Comparison of ENCODE assay signal across 13 cellular contexts in genomic region chr5:43336159-43336558, GRCh38. TPM values are rescaled to one million over a fixed set of nuclear protein-coding genes. Genes with fewer than 3 reads are reported as not detected.
DNase-seq lines count a peak whose midpoint lies in the region; ATAC-seq and TF ChIP-seq lines count a peak whose summit lies in the region.
"Had no signal": no experiment of that assay in that cellular context is flagged by ENCODE, and none has a peak within 500 bp of the region (broad histone marks: within the 10 kb centered on the region; RNA-seq: fewer than 3 reads in every experiment).

No MANE protein-coding gene starts in this region.

- no peak overlapping the region for H3K4me3 ChIP-seq in mucosa of descending colon

- H3K36me3 ChIP-seq in mucosa of descending colon (ENCODE audit: low read depth) = no peaks in the 10 kb centered on the region

- peaks cover 17% of the 10 kb centered on the region for H3K9me3 ChIP-seq in mucosa of descending colon

- intact Hi-C loops in mucosa of descending colon (cut with DNase I, micrococcal nuclease) = no loop called here

- H3K36me3 Mint-ChIP-seq in activated naive CD4-positive, alpha-beta T cell treated with anti-CD3 and anti-CD28 coated beads, Interleukin-2, amount 50 U/mL, for 72 hours = peaks cover 45 to 53% of the 10 kb centered on the region in 2 donors

- peak; percentile 94 to 99 for ATAC-seq in activated naive CD4-positive, alpha-beta T cell treated with anti-CD3 and anti-CD28 coated beads, Interleukin-2, amount 50 U/mL, for 72 hours
- peak; percentile 18 for ATAC-seq in mucosa of descending colon
- ATAC-seq: effector memory CD8-positive, alpha-beta T cell had no signal

- H3K9me3 Mint-ChIP-seq in activated naive CD4-positive, alpha-beta T cell treated with anti-CD3 and anti-CD28 coated beads, Interleukin-2, amount 50 U/mL, for 72 hours = peaks cover 33 to 55% of the 10 kb centered on the region in 2 donors

- DNase-seq in activated naive CD4-positive, alpha-beta T cell treated with Interleukin-2 at 50 U/mL for 16 hours = peak; percentile 13
- DNase-seq in activated naive CD4-positive, alpha-beta T cell (lab: John Stamatoyannopoulos, UW) = no peak
- DNase-seq in HT1080 (ENCODE audit: low read depth) (peak; percentile 85), mucosa of descending colon (no peak), DMS153 treated with DMSO at 0.1 percent for 48 hours (lab: John Stamatoyannopoulos, UW; ENCODE audit: unreplicated experiment) (no peak), GDM1 (lab: John Stamatoyannopoulos, UW) (no peak), D341Med (ENCODE audit: low spot score) (no peak)
- peak in 1 of 2 donors; percentile 29 for DNase-seq in activated naive CD4-positive, alpha-beta T cell treated with anti-CD3 and anti-CD28 coated beads, Interleukin-2, amount 50 U/mL, for 72 hours (ENCODE audit: low spot score in 2 of 2)
- DNase-seq: DMS 273 treated with DMSO at 0.1 percent for 48 hours; effector memory CD8-positive, alpha-beta T cell; NCI-H187; NCI-H446; small intestine had no signal

- H3K27ac Mint-ChIP-seq in activated naive CD4-positive, alpha-beta T cell treated with anti-CD3 and anti-CD28 coated beads, Interleukin-2, amount 50 U/mL, for 72 hours = peak overlapping the region; percentile 4 to 93
- H3K27ac Mint-ChIP-seq: effector memory CD8-positive, alpha-beta T cell had no signal

- TF ChIP-seq CTCF in mucosa of descending colon (IDR thresholded peaks at IDR 0.05) = no peak

- no peaks in the 10 kb centered on the region for H3K4me1 ChIP-seq in mucosa of descending colon (ENCODE audit: low read depth)

RNA-seq across cellular contexts. Expression of gene HMGCS1, which starts 22.9 kb away (rescaled TPM):
- total RNA-seq in HT1080 (2014; rRNA removed; shearing (Covaris generic)) = 71.6 and 114 TPM in 2 replicates
- polyA plus RNA-seq in HT1080 (2015; cell fraction: cytosol; rRNA removed) = 47.6 and 51.9 TPM in 2 replicates
- polyA plus RNA-seq in HT1080 (2015; cell fraction: nucleus; rRNA removed) = 127 and 154 TPM in 2 replicates
- 100 to 1,000 TPM in 1 of 2 donors, 10 to 100 TPM in 1; 80.0 to 116 TPM for total RNA-seq in activated naive CD4-positive, alpha-beta T cell treated with anti-CD3 and anti-CD28 coated beads, Interleukin-2, amount 50 U/mL, for 72 hours
- 100 to 1,000 TPM in 2 of 3 donors, 10 to 100 TPM in 1; 69.6 to 176 (median 151) TPM for total RNA-seq in mucosa of descending colon

Comparison
In these comparisons a context has a peak if more than half of its experiments do, and no peak if none do; other contexts are left out.
1. DNase-seq: peak in activated naive CD4-positive, alpha-beta T cell treated with Interleukin-2 at 50 U/mL for 16 hours (single experiment) and HT1080 (single experiment); none in activated naive CD4-positive, alpha-beta T cell (0 of 4), mucosa of descending colon (0 of 3), DMS153 treated with DMSO at 0.1 percent for 48 hours (single experiment), GDM1 (single experiment) and D341Med (single experiment).